Comparison of ENCODE assay signal across 29 cellular contexts in genomic region chr1:199808110-199808870, GRCh38.
DNase-seq lines count a peak whose midpoint lies in the region; ATAC-seq, FAIRE-seq and TF ChIP-seq lines count a peak whose summit lies in the region.
"Had no signal": no experiment of that assay in that cellular context is flagged by ENCODE, and none has a peak within 500 bp of the region (broad histone marks: within the 10 kb centered on the region; RNA-seq: fewer than 3 reads in every experiment).

No MANE protein-coding gene starts in this region.

- no peak overlapping the region for H2AK5ac ChIP-seq in IMR-90 (ENCODE audit: low read depth, low read length)

- H3K27me3 Mint-ChIP-seq in stimulated activated memory B cell treated with anti-CD40 and anti-IgM and Interleukin-4, amounts not matched to agents 10 μg/mL and 1 μg/mL and 100 μg/mL, for 72 hours, result peaks cover 13% of the 10 kb centered on the region

- H3K36me3 Mint-ChIP-seq in stimulated activated memory B cell treated with anti-CD40 and anti-IgM and Interleukin-4, amounts not matched to agents 10 μg/mL and 1 μg/mL and 100 μg/mL, for 72 hours, result no peaks in the 10 kb centered on the region
- H3K36me3 Mint-ChIP-seq: neural progenitor cell had no signal

- no peak overlapping the region for H3K56ac ChIP-seq in IMR-90 (ENCODE audit: extremely low read depth, insufficient read depth, low read length)

- no peak overlapping the region for H3K9ac ChIP-seq in IMR-90 (ENCODE audit: low read depth, low read length)
- H3K9ac ChIP-seq: neural progenitor cell had no signal

- POLR2A ChIA-PET in IMR-90 (lab: Charles Lee; ENCODE audit: unreplicated experiment), result no interaction called here

- H3K4me3 Mint-ChIP-seq in stimulated activated memory B cell treated with anti-CD40 and anti-IgM and Interleukin-4, amounts not matched to agents 10 μg/mL and 1 μg/mL and 100 μg/mL, for 72 hours, result no peak overlapping the region
- H3K4me3 Mint-ChIP-seq: activated CD8-positive, alpha-beta T cell treated with anti-CD3 and anti-CD28 coated beads, Interleukin-2, amount 10 ng/mL, durations not matched to agents 7 days and 5 days; activated naive CD4-positive, alpha-beta T cell treated with anti-CD3 and anti-CD28 coated beads for 36 hours; neural progenitor cell; T-helper 2 cell treated with Interferon-gamma antibody and Interleukin-4, amounts not matched to agents 5 μg/mL and 100 μg/mL, for 36 hours had no signal

- H2AFZ ChIP-seq in IMR-90 (replicated peaks; ENCODE audit: low read length, poor library complexity), result no peak overlapping the region
- H2AFZ ChIP-seq: neural progenitor cell had no signal

- FAIRE-seq in bronchial epithelial cell (lab: Jason Lieb, UNC), result no peak
- FAIRE-seq: endothelial cell of umbilical vein, K562, pancreas had no signal

- H3K9me3 Mint-ChIP-seq in stimulated activated memory B cell treated with anti-CD40 and anti-IgM and Interleukin-4, amounts not matched to agents 10 μg/mL and 1 μg/mL and 100 μg/mL, for 72 hours, result no peaks in the 10 kb centered on the region
- H3K9me3 Mint-ChIP-seq: activated naive CD4-positive, alpha-beta T cell treated with anti-CD3 and anti-CD28 coated beads for 36 hours; T-helper 2 cell treated with Interferon-gamma antibody and Interleukin-4, amounts not matched to agents 5 μg/mL and 100 μg/mL, for 36 hours had no signal

- H3K4ac ChIP-seq in IMR-90 (ENCODE audit: low read depth, low read length), result no peak overlapping the region

- TF ChIP-seq CTCF in IMR-90 (conservative IDR thresholded peaks at IDR 0.05; ENCODE audit: low read depth, low read length) (no peak), bronchial epithelial cell (IDR thresholded peaks at IDR 0.05; ENCODE audit: insufficient read depth, low read length, severe bottlenecking) (no peak), kidney epithelial cell (IDR thresholded peaks at IDR 0.05; ENCODE audit: insufficient read depth, low read length, poor library complexity, severe bottlenecking) (no peak)

- H2BK5ac ChIP-seq in IMR-90 (ENCODE audit: low read depth, low read length, poor library complexity, severe bottlenecking), result no peak overlapping the region

- no peak overlapping the region for H2BK20ac ChIP-seq in IMR-90 (ENCODE audit: low read depth, low read length)

- no peak overlapping the region for H3K14ac ChIP-seq in IMR-90 (replicated peaks; ENCODE audit: low read depth, low read length)

- in situ Hi-C loops in IMR-90 (cut with MboI; ENCODE audit: low sequenced_read_pairs), result no loop called here

- H3K27ac Mint-ChIP-seq in stimulated activated memory B cell treated with anti-CD40 and anti-IgM and Interleukin-4, amounts not matched to agents 10 μg/mL and 1 μg/mL and 100 μg/mL, for 72 hours, result no peak overlapping the region
- H3K27ac Mint-ChIP-seq: activated CD8-positive, alpha-beta T cell treated with anti-CD3 and anti-CD28 coated beads, Interleukin-2, amount 10 ng/mL, durations not matched to agents 7 days and 5 days; activated naive CD4-positive, alpha-beta T cell treated with anti-CD3 and anti-CD28 coated beads for 36 hours; neural progenitor cell; T-helper 2 cell treated with Interferon-gamma antibody and Interleukin-4, amounts not matched to agents 5 μg/mL and 100 μg/mL, for 36 hours had no signal

- no peak overlapping the region for H3K18ac ChIP-seq in IMR-90 (ENCODE audit: low read depth, low read length)

- dilution Hi-C loops in IMR-90 (cut with HindIII; ENCODE audit: low sequenced_read_pairs, unreplicated experiment), result no loop called here

- H3K9me1 ChIP-seq in IMR-90 (ENCODE audit: insufficient read depth, low read length), result peaks cover 2% of the 10 kb centered on the region; the same call in 1 of the 2 replicates

- no CpG with 5 or more reads among the region's 2 CpGs for WGBS in IMR-90 (ENCODE audit: extremely low coverage in 2 of 2, insufficient read length in 1 of 2), 2 experiments

- no peaks in the 10 kb centered on the region; the same call in 1 of the 2 replicates for H3K27me3 ChIP-seq in IMR-90 (ENCODE audit: control insufficient read depth, insufficient read depth, low read length)
- H3K27me3 ChIP-seq in bronchial epithelial cell (ENCODE audit: control insufficient read depth, insufficient read depth, low read length), result no peaks in the 10 kb centered on the region
- no peaks in the 10 kb centered on the region for H3K27me3 ChIP-seq in kidney epithelial cell (ENCODE audit: control insufficient read depth, insufficient read depth, low read length)
- H3K27me3 ChIP-seq: brain microvascular endothelial cell, MG63, neural progenitor cell, pancreas, transverse colon had no signal

- no peak for TF ChIP-seq POLR2A in IMR-90 (IDR thresholded peaks at IDR 0.05; ENCODE audit: low read depth, low read length)

- peak overlapping the region; percentile 63 for H3K23ac ChIP-seq in IMR-90 (ENCODE audit: low read depth, low read length)

- no peaks in the 10 kb centered on the region for H3K4me1 ChIP-seq in IMR-90 (ENCODE audit: control insufficient read depth, insufficient read depth, low read length)
- H3K4me1 ChIP-seq: pancreas, transverse colon had no signal

- no peak overlapping the region for H4K8ac ChIP-seq in IMR-90 (ENCODE audit: low read depth in 2 of 2, low read length in 2 of 2)

- DNase-seq in Daoy (ENCODE audit: low read depth) (peak; percentile 27), IMR-90 (peak; percentile 4), bronchial epithelial cell (ENCODE audit: low read depth) (peak; percentile 15), kidney epithelial cell (ENCODE audit: low read depth) (peak; percentile 49), 8988T (no peak)
- DNase-seq in stimulated activated CD4-positive, alpha-beta T cell treated with anti-CD3 and anti-CD28 coated beads, Interleukin-2, amount 100 ng/mL, for 48 hours, result no peak
- DNase-seq: activated CD4-positive, alpha-beta T cell treated with anti-CD3 and anti-CD28 coated beads for 1 hour; activated CD8-positive, alpha-beta T cell treated with anti-CD3 and anti-CD28 coated beads, Interleukin-2, amount 10 ng/mL, durations not matched to agents 7 days and 5 days; activated naive CD4-positive, alpha-beta T cell treated with anti-CD3 and anti-CD28 coated beads for 36 hours; amniotic stem cell; brain microvascular endothelial cell; C1 segment of cervical spinal cord; DMS153; GF-D8; left ventricle myocardium superior; MG63; NCI-H1105 treated with DMSO at 0.1 percent for 48 hours; NCI-H187 treated with DMSO at 0.1 percent for 48 hours; NCI-H524; OCI-M1; pancreas; stimulated activated CD4-positive, alpha-beta T cell treated with anti-CD3 and anti-CD28 coated beads, Interleukin-2, amount 100 ng/mL, for 24 hours; transverse colon had no signal

- BruUV-seq in IMR-90 (replicated peaks; lab: Mats Ljungman, UMichigan), result no TSS peak

- H2BK15ac ChIP-seq in IMR-90 (ENCODE audit: low read depth, low read length), result no peak overlapping the region

- no peak overlapping the region for H3K4me2 ChIP-seq in IMR-90 (ENCODE audit: low read depth, low read length)
- H3K4me2 ChIP-seq: neural progenitor cell had no signal

- no peak overlapping the region for H3K27ac ChIP-seq in IMR-90 (ENCODE audit: insufficient read depth, low read length)
- H3K27ac ChIP-seq: brain microvascular endothelial cell, neural progenitor cell, pancreas, transverse colon had no signal

- ATAC-seq in IMR-90 (ENCODE audit: low read depth) (no peak), HG03196 (IDR thresholded peaks at IDR 0.05; ENCODE audit: unreplicated experiment) (no peak)
- no peak for ATAC-seq in stimulated activated memory B cell treated with anti-CD40 and anti-IgM and Interleukin-4, amounts not matched to agents 10 μg/mL and 1 μg/mL and 100 μg/mL, for 72 hours
- ATAC-seq: activated CD8-positive, alpha-beta T cell treated with anti-CD3 and anti-CD28 coated beads, Interleukin-2, amount 10 ng/mL, durations not matched to agents 7 days and 5 days; K562; left ventricle myocardium superior; pancreas had no signal

- H3K4me1 Mint-ChIP-seq in stimulated activated memory B cell treated with anti-CD40 and anti-IgM and Interleukin-4, amounts not matched to agents 10 μg/mL and 1 μg/mL and 100 μg/mL, for 72 hours, result no peaks in the 10 kb centered on the region

- no peaks in the 10 kb centered on the region for H3K79me1 ChIP-seq in IMR-90 (ENCODE audit: low read depth in 1 of 2, low read length in 2 of 2)

- H3K4me3 ChIP-seq in IMR-90 (ENCODE audit: insufficient read depth, low read depth, low read length), result no peak overlapping the region
- H3K4me3 ChIP-seq in bronchial epithelial cell (ENCODE audit: low read depth, low read length), result no peak overlapping the region
- H3K4me3 ChIP-seq in kidney epithelial cell (ENCODE audit: low read depth, low read length), result no peak overlapping the region
- H3K4me3 ChIP-seq: K562, MG63, neural progenitor cell, pancreas, transverse colon had no signal

- H4K91ac ChIP-seq in IMR-90 (ENCODE audit: insufficient read depth, low read depth, low read length), result no peak overlapping the region

- no peaks in the 10 kb centered on the region for H3K9me3 ChIP-seq in IMR-90 (ENCODE audit: control insufficient read depth, insufficient read depth, low read length)
- H3K9me3 ChIP-seq: MG63, pancreas, transverse colon had no signal

- H4K5ac ChIP-seq in IMR-90 (ENCODE audit: low read depth, low read length), result no peak overlapping the region

- H3K36me3 ChIP-seq in IMR-90 (ENCODE audit: control insufficient read depth, insufficient read depth, low read length) (no peaks in the 10 kb centered on the region), bronchial epithelial cell (ENCODE audit: control insufficient read depth, insufficient read depth, low read length) (no peaks in the 10 kb centered on the region), kidney epithelial cell (ENCODE audit: control insufficient read depth, insufficient read depth, low read length) (no peaks in the 10 kb centered on the region)
- H3K36me3 ChIP-seq: brain microvascular endothelial cell, MG63, neural progenitor cell, pancreas, transverse colon had no signal

- H4K20me1 ChIP-seq in IMR-90 (ENCODE audit: insufficient read depth, low read length), result no peaks in the 10 kb centered on the region

- no peak overlapping the region for H2BK120ac ChIP-seq in IMR-90 (ENCODE audit: low read depth, low read length)

- intact Hi-C loops in IMR-90 (cut with micrococcal nuclease), result no loop called here

- no peak for TF ChIP-seq RAD21 in IMR-90 (IDR thresholded peaks at IDR 0.05; ENCODE audit: low read length)

- H2AK9ac ChIP-seq in IMR-90 (replicated peaks; ENCODE audit: low read depth, low read length, poor library complexity), result no peak overlapping the region

- CTCF ChIA-PET in IMR-90 (lab: Yijun Ruan, JAX), result no interaction called here

TF ChIP-seq in IMR-90, 13 proteins besides CTCF, POLR2A, EP300 and RAD21 (continues in another document):
- TF ChIP-seq BHLHE40 (IDR thresholded peaks at IDR 0.05; ENCODE audit: low read depth, low read length) (no peak), MXI1 (IDR thresholded peaks at IDR 0.05; ENCODE audit: borderline replicate concordance, low read depth, low read length) (no peak), FOS (IDR thresholded peaks at IDR 0.05; ENCODE audit: low read depth, low read length) (no peak)

Comparison
In these comparisons a context has a peak if more than half of its experiments do, and no peak if none do; other contexts are left out.
1. DNase-seq: peak in Daoy (single experiment), IMR-90 (single experiment), bronchial epithelial cell (single experiment) and kidney epithelial cell (single experiment); none in 8988T (single experiment) and stimulated activated CD4-positive, alpha-beta T cell treated with anti-CD3 and anti-CD28 coated beads, Interleukin-2, amount 100 ng/mL, for 48 hours (0 of 2).